In genomic region chr7:83704564-83704963, GRCh38 we compare ENCODE assay signal across 36 cellular contexts. TPM values are rescaled to one million over a fixed set of nuclear protein-coding genes. Genes with fewer than 3 reads are reported as not detected.
"Had no signal": no experiment of that assay in that cellular context is flagged by ENCODE, and none has a peak within 500 bp of the region (broad histone marks: within the 10 kb centered on the region; RNA-seq: fewer than 3 reads in every experiment).

No MANE protein-coding gene starts in this region.

- H3K9me3 Mint-ChIP-seq: activated naive CD4-positive, alpha-beta T cell treated with anti-CD3 and anti-CD28 coated beads for 36 hours; activated naive CD8-positive, alpha-beta T cell treated with anti-CD3 and anti-CD28 coated beads for 36 hours; stimulated activated naive CD8-positive, alpha-beta T cell treated with anti-CD3 and anti-CD28 coated beads, Interleukin-15, Interleukin-2, amounts not matched to agents 100 ng/mL and 50 ng/mL, for 24 hours had no signal

- H3K4me3 Mint-ChIP-seq: activated naive CD4-positive, alpha-beta T cell treated with anti-CD3 and anti-CD28 coated beads for 36 hours; activated naive CD8-positive, alpha-beta T cell treated with anti-CD3 and anti-CD28 coated beads for 36 hours; brain; immature natural killer cell; nephron; stimulated activated effector memory CD8-positive, alpha-beta T cell treated with anti-CD3 and anti-CD28 coated beads, Interleukin-12 subunit alpha, Interleukin-12 subunit beta, amount 100 ng/mL, for 72 hours; stimulated activated naive CD8-positive, alpha-beta T cell treated with anti-CD3 and anti-CD28 coated beads, Interleukin-15, Interleukin-2, amounts not matched to agents 100 ng/mL and 50 ng/mL, for 24 hours had no signal

- H3K27ac Mint-ChIP-seq: activated naive CD4-positive, alpha-beta T cell treated with anti-CD3 and anti-CD28 coated beads for 36 hours; activated naive CD8-positive, alpha-beta T cell treated with anti-CD3 and anti-CD28 coated beads for 36 hours; brain; immature natural killer cell; nephron; progenitor cell of endocrine pancreas; stimulated activated effector memory CD8-positive, alpha-beta T cell treated with anti-CD3 and anti-CD28 coated beads, Interleukin-12 subunit alpha, Interleukin-12 subunit beta, amount 100 ng/mL, for 72 hours; stimulated activated naive CD8-positive, alpha-beta T cell treated with anti-CD3 and anti-CD28 coated beads, Interleukin-15, Interleukin-2, amounts not matched to agents 100 ng/mL and 50 ng/mL, for 24 hours had no signal

- H3K9me3 ChIP-seq: adrenal gland, ascending aorta, colonic mucosa, gastroesophageal sphincter, lower lobe of right lung, mucosa of descending colon, neutrophil, ovary, sigmoid colon, thyroid gland, upper lobe of right lung had no signal

- H3K4me1 Mint-ChIP-seq: activated naive CD8-positive, alpha-beta T cell treated with anti-CD3 and anti-CD28 coated beads for 36 hours; immature natural killer cell; stimulated activated effector memory CD8-positive, alpha-beta T cell treated with anti-CD3 and anti-CD28 coated beads, Interleukin-12 subunit alpha, Interleukin-12 subunit beta, amount 100 ng/mL, for 72 hours had no signal

- H3K36me3 ChIP-seq: adrenal gland, ascending aorta, cardiac muscle cell, colonic mucosa, gastroesophageal sphincter, left lung, lower lobe of right lung, neutrophil, ovary, sigmoid colon, thyroid gland, upper lobe of right lung, WERI-Rb-1 had no signal

- H3K27me3 Mint-ChIP-seq: activated naive CD8-positive, alpha-beta T cell treated with anti-CD3 and anti-CD28 coated beads for 36 hours; brain; progenitor cell of endocrine pancreas; stimulated activated naive CD8-positive, alpha-beta T cell treated with anti-CD3 and anti-CD28 coated beads, Interleukin-15, Interleukin-2, amounts not matched to agents 100 ng/mL and 50 ng/mL, for 24 hours had no signal

- H3K4me3 ChIP-seq: adrenal gland, ascending aorta, cardiac muscle cell, colonic mucosa, gastroesophageal sphincter, left lung, lower lobe of right lung, mucosa of descending colon, ovary, sigmoid colon, thyroid gland, upper lobe of right lung had no signal

- H3K36me3 Mint-ChIP-seq: activated naive CD8-positive, alpha-beta T cell treated with anti-CD3 and anti-CD28 coated beads for 36 hours; brain; stimulated activated effector memory CD8-positive, alpha-beta T cell treated with anti-CD3 and anti-CD28 coated beads, Interleukin-12 subunit alpha, Interleukin-12 subunit beta, amount 100 ng/mL, for 72 hours had no signal

- H3K4me1 ChIP-seq: adrenal gland, ascending aorta, colonic mucosa, left lung, lower lobe of right lung, thyroid gland, upper lobe of right lung had no signal

- H3K27me3 ChIP-seq: adrenal gland, ascending aorta, cardiac muscle cell, colonic mucosa, gastroesophageal sphincter, left lung, neutrophil, ovary, sigmoid colon, thyroid gland, upper lobe of right lung had no signal

- DNase-seq: activated CD4-positive, alpha-beta T cell treated with anti-CD3 and anti-CD28 coated beads for 48 hours; activated CD4-positive, alpha-beta T cell treated with anti-CD3 and anti-CD28 coated beads, Interleukin-2, amount 50 U/mL, for 48 hours; activated CD8-positive, alpha-beta memory T cell treated with anti-CD3 and anti-CD28 coated beads for 24 hours; activated effector memory CD4-positive, alpha-beta T cell treated with Interleukin-2 at 50 U/mL for 16 hours; activated naive CD4-positive, alpha-beta T cell treated with anti-CD3 and anti-CD28 coated beads for 36 hours; activated naive CD8-positive, alpha-beta T cell treated with anti-CD3 and anti-CD28 coated beads for 36 hours; adrenal gland; cerebellar nuclear complex; colonic mucosa; effector memory CD4-positive, alpha-beta T cell; erythroblast; head of caudate nucleus; hippocampal formation; immature natural killer cell; left lung; lower lobe of right lung; mucosa of descending colon; ovary; retina; sigmoid colon; small intestine; stimulated activated CD4-positive, alpha-beta T cell treated with anti-CD3 and anti-CD28 coated beads, Interleukin-4, amount 100 ng/mL, for 24 hours; thyroid gland; upper lobe of right lung; WERI-Rb-1 had no signal

- H3K27ac ChIP-seq: adrenal gland, ascending aorta, cardiac muscle cell, colonic mucosa, gastroesophageal sphincter, left lung, lower lobe of right lung, neutrophil, ovary, sigmoid colon, thyroid gland, upper lobe of right lung, WERI-Rb-1 had no signal

RNA-seq across cellular contexts. Expression of gene SEMA3E, which starts 55.6 kb away (rescaled TPM):
- total RNA-seq: activated naive CD4-positive, alpha-beta T cell treated with anti-CD3 and anti-CD28 coated beads for 36 hours; activated naive CD8-positive, alpha-beta T cell treated with anti-CD3 and anti-CD28 coated beads for 36 hours; kidney epithelial cell; T-helper 1 cell treated with Interleukin-12 subunit alpha and Interleukin-12 subunit beta and Interleukin-4 antibody, amounts not matched to agents 30 ng/mL and 1 ng/mL, for 36 hours had no signal
- polyA plus RNA-seq: immature natural killer cell had no signal
